3 cellular contexts compared by ENCODE assay signal in genomic region chr17:4901108-4901647, GRCh38.
A peak's percentile ranks its signal among the peaks of the same experiment; 100 is the strongest.
TF ChIP-seq lines count a peak whose summit lies in the region.

No MANE protein-coding gene starts in this region.

TF ChIP-seq in WTC11, 78 proteins besides CTCF, POLR2A, EP300 and RAD21:
- TF ChIP-seq GTF2I (CRISPR knock-in tag; conservative IDR thresholded peaks at IDR 0.05) (no peak), USF1 (CRISPR knock-in tag; IDR thresholded peaks at IDR 0.05) (no peak)

TF ChIP-seq in endothelial cell of umbilical vein, 7 proteins besides CTCF, POLR2A, EP300 and RAD21:
- TF ChIP-seq GATA2 (IDR thresholded peaks at IDR 0.05; ENCODE audit: insufficient read depth, insufficient read length, low read depth, low read length) (no peak), POLR2AphosphoS5 (IDR thresholded peaks at IDR 0.05; ENCODE audit: insufficient read depth, low read depth, low read length) (peak; percentile 15)

TF ChIP-seq in SK-N-SH, 30 proteins besides CTCF, POLR2A, EP300 and RAD21:
- TF ChIP-seq CHD2 (IDR thresholded peaks at IDR 0.05; ENCODE audit: low read length, partially characterized antibody) (no peak), FOXJ3 (CRISPR knock-in tag; IDR thresholded peaks at IDR 0.05) (no peak), MXI1 (IDR thresholded peaks at IDR 0.05; ENCODE audit: low read depth, low read length) (no peak), NFIC (IDR thresholded peaks at IDR 0.05; ENCODE audit: borderline replicate concordance) (no peak), RFX5 (IDR thresholded peaks at IDR 0.05; ENCODE audit: low read length) (no peak), FOXM1 (IDR thresholded peaks at IDR 0.05; ENCODE audit: low read depth) (no peak), NRF1 (IDR thresholded peaks at IDR 0.05; ENCODE audit: low read depth, low read length) (no peak), ZBTB33 (IDR thresholded peaks at IDR 0.05; ENCODE audit: borderline replicate concordance, low read depth) (no peak)
